ENCODE assay signal across 25 cellular contexts in the genomic region with DNA sequence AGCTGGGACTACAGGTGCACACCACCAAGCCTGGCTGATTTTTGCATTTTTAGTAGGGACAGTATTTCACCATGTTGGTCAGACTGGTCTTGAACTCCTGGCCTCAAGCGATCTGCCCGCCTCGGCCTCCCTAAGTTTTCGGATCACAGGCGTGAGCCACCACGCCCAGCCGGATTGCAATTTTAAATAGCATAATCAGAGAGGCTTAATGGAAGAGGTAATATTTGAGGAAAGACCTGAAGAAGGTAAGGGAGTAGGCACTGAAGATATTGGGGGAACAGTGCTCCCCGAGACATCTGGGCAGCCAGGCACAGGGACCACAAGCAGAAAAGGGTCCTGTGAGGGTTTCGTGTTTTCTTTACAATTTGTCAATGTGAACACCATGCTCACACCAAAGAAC.
"Had no signal": no experiment of that assay in that cellular context is flagged by ENCODE, and none has a peak within 500 bp of the region (broad histone marks: within the 10 kb centered on the region; RNA-seq: fewer than 3 reads in every experiment).

No MANE protein-coding gene starts in this region.

- H2AFZ ChIP-seq: hepatocyte had no signal

- H3K4me1 Mint-ChIP-seq: WTC11 had no signal

- H3K4me2 ChIP-seq: hepatocyte had no signal

- H3K4me3 Mint-ChIP-seq: activated CD4-positive, alpha-beta T cell treated with anti-CD3 and anti-CD28 coated beads for 36 hours; activated naive CD8-positive, alpha-beta T cell treated with anti-CD3 and anti-CD28 coated beads for 36 hours; activated T-cell treated with anti-CD3 and anti-CD28 coated beads, Interleukin-2, amount 50 U/mL, for 4 hours; central memory CD8-positive, alpha-beta T cell; effector memory CD8-positive, alpha-beta T cell; immature natural killer cell; WTC11 had no signal

- H3K27me3 ChIP-seq: dorsolateral prefrontal cortex, hepatocyte, pancreas, right lobe of liver, vagina had no signal

- H3K4me1 ChIP-seq: left ventricle myocardium inferior, right lobe of liver had no signal

- H3K9me3 Mint-ChIP-seq: activated naive CD8-positive, alpha-beta T cell treated with anti-CD3 and anti-CD28 coated beads for 36 hours; activated T-cell treated with anti-CD3 and anti-CD28 coated beads, Interleukin-2, amount 50 U/mL, for 4 hours; activated T-helper 2 cell treated with anti-CD3 and anti-CD28 coated beads, Interferon-gamma antibody, Interleukin-2, Interleukin-4, amounts not matched to agents 10 μg/mL and 5 μg/mL and 100 μg/mL, durations not matched to agents 14 hours and 24 hours and 36 hours; central memory CD8-positive, alpha-beta T cell; effector memory CD8-positive, alpha-beta T cell; immature natural killer cell; nephron; WTC11 had no signal

- H3K36me3 ChIP-seq: left ventricle myocardium inferior, pancreas, right lobe of liver, vagina had no signal

- H3K36me3 Mint-ChIP-seq: activated naive CD8-positive, alpha-beta T cell treated with anti-CD3 and anti-CD28 coated beads for 36 hours; immature natural killer cell; WTC11 had no signal

- H3K27me3 Mint-ChIP-seq: activated naive CD8-positive, alpha-beta T cell treated with anti-CD3 and anti-CD28 coated beads for 36 hours; stimulated activated naive B cell treated with anti-CD40 and anti-IgM and Interleukin-4, amounts not matched to agents 10 μg/mL and 1 μg/mL and 100 μg/mL, for 72 hours had no signal

- H3K4me3 ChIP-seq: dorsolateral prefrontal cortex, hepatocyte, left ventricle myocardium inferior, pancreas, right lobe of liver, vagina had no signal

- H3K27ac Mint-ChIP-seq: activated CD4-positive, alpha-beta T cell treated with anti-CD3 and anti-CD28 coated beads for 36 hours; activated naive CD8-positive, alpha-beta T cell treated with anti-CD3 and anti-CD28 coated beads for 36 hours; activated T-helper 2 cell treated with anti-CD3 and anti-CD28 coated beads, Interferon-gamma antibody, Interleukin-2, Interleukin-4, amounts not matched to agents 10 μg/mL and 5 μg/mL and 100 μg/mL, durations not matched to agents 14 hours and 24 hours and 36 hours; effector memory CD8-positive, alpha-beta T cell; immature natural killer cell; WTC11 had no signal

- H3K27ac ChIP-seq: hepatocyte, left ventricle myocardium inferior, pancreas, right lobe of liver, vagina had no signal

- H3K9me3 ChIP-seq: left ventricle myocardium inferior, pancreas, right lobe of liver, vagina had no signal

- H3K79me2 ChIP-seq: hepatocyte had no signal

- ATAC-seq: activated CD4-positive, alpha-beta T cell treated with anti-CD3 and anti-CD28 coated beads for 36 hours; activated T-cell treated with anti-CD3 and anti-CD28 coated beads, Interleukin-2, amount 50 U/mL, for 4 hours; effector memory CD8-positive, alpha-beta T cell; right lobe of liver; stimulated activated naive B cell treated with anti-CD40 and anti-IgM and Interleukin-4, amounts not matched to agents 10 μg/mL and 1 μg/mL and 100 μg/mL, for 72 hours; WTC11 had no signal

- DNase-seq: activated CD4-positive, alpha-beta T cell treated with anti-CD3 and anti-CD28 coated beads for 36 hours; activated CD4-positive, alpha-beta T cell treated with anti-CD3 and anti-CD28 coated beads, Interleukin-2, amount 50 U/mL, for 4 hours; activated CD8-positive, alpha-beta memory T cell treated with anti-CD3 and anti-CD28 coated beads for 24 hours; activated CD8-positive, alpha-beta memory T cell treated with anti-CD3 and anti-CD28 coated beads, Interleukin-2, amount 50 U/mL, for 4 hours; activated naive CD4-positive, alpha-beta T cell; activated naive CD8-positive, alpha-beta T cell treated with anti-CD3 and anti-CD28 coated beads for 36 hours; activated T-cell treated with anti-CD3 and anti-CD28 coated beads, Interleukin-2, amount 50 U/mL, for 4 hours; dorsolateral prefrontal cortex; effector memory CD8-positive, alpha-beta T cell; glutamatergic neuron; immature natural killer cell; left ventricle myocardium inferior; right lobe of liver; small intestine; stimulated activated CD4-positive, alpha-beta T cell treated with anti-CD3 and anti-CD28 coated beads, Interleukin-15, amount 100 ng/mL, for 24 hours; stimulated activated naive B cell treated with anti-CD40 and anti-IgM and Interleukin-4, amounts not matched to agents 10 μg/mL and 1 μg/mL and 100 μg/mL, for 72 hours; T-helper 9 cell; trophoblast cell had no signal
